Comparison of ENCODE assay signal across 8 cellular contexts in genomic region chr15:75450307-75451201, GRCh38. TPM values are rescaled to one million over a fixed set of nuclear protein-coding genes. Genes with fewer than 3 reads are reported as not detected.
A peak's percentile ranks its signal among the peaks of the same experiment; 100 is the strongest.
DNase-seq lines count a peak whose midpoint lies in the region; ATAC-seq, FAIRE-seq and TF ChIP-seq lines count a peak whose summit lies in the region.

No MANE protein-coding gene starts in this region.

- no peaks in the 10 kb centered on the region for H3K9me3 ChIP-seq in GM12878 (replicated peaks; ENCODE audit: control insufficient read depth, insufficient read depth, low read length)
- no peaks in the 10 kb centered on the region for H3K9me3 ChIP-seq in iPS DF 6.9 (ENCODE audit: control insufficient read depth, insufficient read depth, low read length)

- POLR2A ChIA-PET in GM12878 (lab: Charles Lee) = interaction anchor here (0.6 to 7.2 kb wide), 9 partner anchors 10 to 251 kb away, joined by 3 to 110 read pairs (median 5); partner anchors contain the start of genes IMP3, MAN2C1 and PTPN9

- peak overlapping the region; percentile 53 for H3K4me2 ChIP-seq in GM12878 (ENCODE audit: control insufficient read depth, insufficient read depth)

- CTCF ChIA-PET in GM12878 (lab: Yijun Ruan, JAX) = interaction anchor here (1.0 to 6.1 kb wide), 4 partner anchors 70 to 190 kb away, joined by 3 to 63 read pairs (median 23); partner anchors contain the start of genes IMP3 and MAN2C1

- no peaks in the 10 kb centered on the region; the same call in 1 of the 2 replicates for H4K20me1 ChIP-seq in GM12878 (ENCODE audit: control insufficient read depth, insufficient read depth)

- H3K4me3 ChIP-seq in GM12865 (ENCODE audit: low read depth, low read length) = peak overlapping the region; percentile 91
- H3K4me3 ChIP-seq in GM12878 = peak overlapping the region; percentile 96
- H3K4me3 ChIP-seq in iPS DF 6.9 (ENCODE audit: low read length) = peak overlapping the region; percentile 69

- peaks cover 0 to 6% of the 10 kb centered on the region in 2 experiments; a peak in 1 of 4 replicates for H3K36me3 ChIP-seq in GM12878 (ENCODE audit: control insufficient read depth in 2 of 2, insufficient read depth in 2 of 2, low read length in 1 of 2)
- H3K36me3 ChIP-seq in iPS DF 6.9 (ENCODE audit: control insufficient read depth, insufficient read depth, low read length) = no peaks in the 10 kb centered on the region

- intact Hi-C loops in GM12878 (cut with micrococcal nuclease; ENCODE audit: unreplicated experiment) = loop anchor here (2.0 to 5.0 kb wide), 4 partner anchors 82 to 428 kb away; partner anchors contain the start of genes MAN2C1, PPCDC and SNUPN
- intact Hi-C loops in sciatic nerve (cut with DNase I) = no loop called here

- peak overlapping the region; percentile 64 for H3K9ac ChIP-seq in GM12878 (ENCODE audit: control insufficient read depth, insufficient read depth, low read length)

- BruUV-seq in GM12878 (replicated peaks; lab: Mats Ljungman, UMichigan) = no TSS peak

- FAIRE-seq in TTC549 (lab: Jason Lieb, UNC) (peak; percentile 62), GM12878 (lab: Jason Lieb, UNC) (peak; percentile 84)

- ATAC-seq in HG03039 (IDR thresholded peaks at IDR 0.05; ENCODE audit: unreplicated experiment) (peak; percentile 20), GM12878 (peak; percentile 57), sciatic nerve (peak; percentile 59)

- H3K27ac ChIP-seq in GM12878 (ENCODE audit: control insufficient read depth, insufficient read depth) (peak overlapping the region; percentile 35; the same call in 1 of the 2 replicates), iPS DF 6.9 (ENCODE audit: low read length) (no peak overlapping the region)

- peak overlapping the region; percentile 0 for H2AFZ ChIP-seq in GM12878 (ENCODE audit: control insufficient read depth, low read depth, low read length)

- H3K27me3 ChIP-seq in GM12878 (replicated peaks in 1 of 2; ENCODE audit: control insufficient read depth in 2 of 2, insufficient read depth in 2 of 2, low read length in 1 of 2) = no peaks in the 10 kb centered on the region
- H3K27me3 ChIP-seq in iPS DF 6.9 (ENCODE audit: control insufficient read depth, insufficient read depth, low read length) = no peaks in the 10 kb centered on the region

- SMC1A ChIA-PET in GM12878 (lab: Charles Lee; ENCODE audit: uncharacterized antibody, unreplicated experiment) = interaction anchor here (2.1 kb wide), 1 partner anchor 176 kb away, joined by 12 read pairs; the partner anchor contains the start of gene SNUPN

- RAD21 ChIA-PET in GM12878 (lab: Charles Lee; ENCODE audit: unreplicated experiment) = interaction anchor here (1.1 to 7.3 kb wide), 8 partner anchors 10 to 421 kb away, joined by 3 to 113 read pairs (median 7); partner anchors contain the start of genes IMP3, MAN2C1 and PTPN9

- no peak for TF ChIP-seq RAD21 in GM12878 (IDR thresholded peaks at IDR 0.05; ENCODE audit: insufficient read depth, low read depth, low read length)

- peaks cover 69% of the 10 kb centered on the region for H3K79me2 ChIP-seq in GM12878 (ENCODE audit: control insufficient read depth, insufficient read depth, low read length)

- peaks cover 25% of the 10 kb centered on the region for H3K4me1 ChIP-seq in GM12878 (ENCODE audit: control insufficient read depth, insufficient read depth, low read length)
- H3K4me1 ChIP-seq in iPS DF 6.9 (ENCODE audit: control insufficient read depth, insufficient read depth, low read length) = no peaks in the 10 kb centered on the region

- 0% methylated on average over 34 of the region's 62 CpGs for WGBS in GM12878 (ENCODE audit: insufficient coverage, insufficient replicate concordance, low lambda C conversion rate, missing lambda C conversion rate)
- no CpG with 5 or more reads among the region's 62 CpGs for WGBS in iPS DF 6.9 (ENCODE audit: insufficient coverage, insufficient read length)

- TF ChIP-seq CTCF in GM12865 (IDR thresholded peaks at IDR 0.05; ENCODE audit: insufficient read depth, low read depth, low read length, missing control alignments) = no peak
- no peak for TF ChIP-seq CTCF in GM12878 (IDR thresholded peaks at IDR 0.05 in 2 of 3, conservative IDR thresholded peaks at IDR 0.05 in 1 of 3; ENCODE audit: control insufficient read depth in 2 of 3, extremely low read depth in 1 of 3, insufficient read depth in 1 of 3, low read depth in 3 of 3, low read length in 3 of 3)

- in situ Hi-C loops in GM12878 (cut with MboI) = no loop called here

- TF ChIP-seq POLR2A in GM12878 (IDR thresholded peaks at IDR 0.05; ENCODE audit: low read depth, low read length) = no peak; the same call in 1 of the 2 replicates

- DNase-seq in GM12865 (ENCODE audit: low read depth) = peak; percentile 98
- DNase-seq in NCI-H2107 treated with DMSO at 0.1 percent for 48 hours (lab: John Stamatoyannopoulos, UW; ENCODE audit: unreplicated experiment) = peak; percentile 62
- peak; percentile 87 for DNase-seq in GM12878 (ENCODE audit: low read depth, low spot score)
- peak; percentile 80 for DNase-seq in iPS DF 6.9 (ENCODE audit: low read depth, low spot score)
- DNase-seq in sciatic nerve (ENCODE audit: low spot score) = peak; percentile 98
- DNase-seq in GM19240 (ENCODE audit: insufficient read length, low spot score) = no peak

- TF ChIP-seq EP300 in GM12878 (IDR thresholded peaks at IDR 0.05; ENCODE audit: borderline replicate concordance in 1 of 2, control insufficient read depth in 1 of 2, low read depth in 2 of 2, low read length in 2 of 2) = no peak

TF ChIP-seq in GM12878, 131 proteins besides CTCF, POLR2A, EP300 and RAD21 (continues in another document):
- no peak for TF ChIP-seq SMAD5 (IDR thresholded peaks at IDR 0.05; ENCODE audit: low read depth)
- peak; percentile 84 for TF ChIP-seq HDGF (IDR thresholded peaks at IDR 0.05)
- TF ChIP-seq TBL1XR1 (IDR thresholded peaks at IDR 0.05; ENCODE audit: low read depth, low read length) = no peak
- TF ChIP-seq SUPT20H (IDR thresholded peaks at IDR 0.05; ENCODE audit: borderline replicate concordance, control insufficient read depth, low read depth, low read length) = no peak
- no peak for TF ChIP-seq STAT1 (conservative IDR thresholded peaks at IDR 0.05)
- TF ChIP-seq TAF1 (IDR thresholded peaks at IDR 0.05; ENCODE audit: borderline replicate concordance, low read depth, low read length) = 0 out of 2 replicates have a peak, but pooled peaks have one; percentile 12
- TF ChIP-seq SRF (IDR thresholded peaks at IDR 0.05; ENCODE audit: low read depth in 2 of 2, low read length in 2 of 2) = no peak
- TF ChIP-seq GABPA (IDR thresholded peaks at IDR 0.05; ENCODE audit: low read depth) = no peak
- TF ChIP-seq, protein P1, sequence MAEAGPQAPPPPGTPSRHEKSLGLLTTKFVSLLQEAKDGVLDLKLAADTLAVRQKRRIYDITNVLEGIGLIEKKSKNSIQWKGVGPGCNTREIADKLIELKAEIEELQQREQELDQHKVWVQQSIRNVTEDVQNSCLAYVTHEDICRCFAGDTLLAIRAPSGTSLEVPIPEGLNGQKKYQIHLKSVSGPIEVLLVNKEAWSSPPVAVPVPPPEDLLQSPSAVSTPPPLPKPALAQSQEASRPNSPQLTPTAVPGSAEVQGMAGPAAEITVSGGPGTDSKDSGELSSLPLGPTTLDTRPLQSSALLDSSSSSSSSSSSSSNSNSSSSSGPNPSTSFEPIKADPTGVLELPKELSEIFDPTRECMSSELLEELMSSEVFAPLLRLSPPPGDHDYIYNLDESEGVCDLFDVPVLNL (IDR thresholded peaks at IDR 0.05; ENCODE audit: low read depth, low read length) = no peak
- no peak for TF ChIP-seq CREB1 (IDR thresholded peaks at IDR 0.05; ENCODE audit: low read depth)
- TF ChIP-seq JUNB (IDR thresholded peaks at IDR 0.05) = no peak
- TF ChIP-seq ZNF217 (IDR thresholded peaks at IDR 0.05) = no peak
- no peak for TF ChIP-seq SREBF2 (IDR thresholded peaks at IDR 0.05; ENCODE audit: low read length)
- TF ChIP-seq CHD2 (IDR thresholded peaks at IDR 0.05; ENCODE audit: borderline replicate concordance, low read depth, low read length) = 0 out of 2 replicates have a peak, but pooled peaks have one; percentile 9
- TF ChIP-seq NFXL1 (IDR thresholded peaks at IDR 0.05; ENCODE audit: borderline replicate concordance) = no peak
- peak; percentile 69; the same call in 1 of the 2 replicates for TF ChIP-seq LARP7 (IDR thresholded peaks at IDR 0.05)
- peak; percentile 94 for TF ChIP-seq NKRF (conservative IDR thresholded peaks at IDR 0.05)

RNA-seq across cellular contexts. Expression of gene SIN3A, which starts 0.9 kb away (rescaled TPM):
- total RNA-seq in GM12878 (2013; cell fraction: nucleolus; rRNA removed) = 88.5 and 93.8 TPM in 2 replicates
- total RNA-seq in GM12878 (2014; rRNA removed) (25.3 and 30.4 TPM in 2 replicates), GM12878 (2014; rRNA removed; fragmentation: Illumina TruSeq; extraction: Trizol) (24.4 and 26.4 TPM in 2 replicates), GM12878 (2021) (62.2 and 63.6 TPM in 2 replicates), sciatic nerve (73.6 TPM)
- polyA plus RNA-seq in GM12878 (2011; ENCODE audit: low read depth) = 17.6 TPM
- polyA plus RNA-seq in GM12878 (2011; rRNA removed) (19.6 and 30.5 TPM in 2 replicates), GM12878 (2014; fragmentation: Illumina TruSeq; extraction: Trizol) (28.6 and 32.6 TPM in 2 replicates), GM12878 (2014; fragmentation: Nextera tagmentation; extraction: Ambion mirVana) (1 to 10 TPM; 6.4 to 7.1 TPM), GM12878 (2014; rRNA removed) (27.6 and 28.4 TPM in 2 replicates), GM12878 (2016; fragmentation: Nextera tagmentation; extraction: Ambion mirVana) (10 to 100 TPM; 26.4 to 30.0 TPM)
- polyA plus RNA-seq in GM12878 (2011; cell fraction: cytosol; rRNA removed) = 27.4 and 27.8 TPM in 2 replicates
- 30.0 and 37.1 TPM in 2 replicates for polyA plus RNA-seq in GM12878 (2011; cell fraction: nucleus; rRNA removed)
- 20.7 and 23.1 TPM in 2 replicates for polyA plus RNA-seq in GM12878 (2012)
- 66.3 and 75.9 TPM in 2 replicates for polyA minus RNA-seq in GM12878 (2011; rRNA and poly(A)+ RNA removed)
- polyA minus RNA-seq in GM12878 (2011; cell fraction: cytosol; rRNA and poly(A)+ RNA removed) = 28.9 and 31.0 TPM in 2 replicates
- 27.4 and 47.4 TPM in 2 replicates for polyA minus RNA-seq in GM12878 (2011; cell fraction: nucleus; rRNA and poly(A)+ RNA removed)
